ENCODE assay signal across 19 cellular contexts in the genomic region with DNA sequence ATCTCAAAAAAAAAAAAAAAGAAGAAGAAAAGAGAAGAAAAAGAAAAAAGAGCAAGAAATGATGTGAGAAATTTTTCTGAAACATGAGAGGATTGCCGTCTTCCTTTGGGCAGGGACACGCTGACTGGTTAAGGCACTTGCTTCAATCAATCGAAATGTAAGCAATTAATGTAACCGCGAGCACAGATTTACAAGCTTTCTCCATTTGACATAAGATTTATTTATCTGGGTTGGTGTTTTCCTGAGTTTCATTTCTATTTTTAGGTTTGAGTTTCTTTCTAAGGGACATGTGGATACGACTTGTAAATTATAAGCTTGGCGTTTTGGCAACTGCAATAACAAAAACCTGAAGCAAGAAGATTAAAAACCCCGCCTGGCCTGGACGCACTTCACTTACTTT.
"Had no signal": no experiment of that assay in that cellular context is flagged by ENCODE, and none has a peak within 500 bp of the region (broad histone marks: within the 10 kb centered on the region; RNA-seq: fewer than 3 reads in every experiment).

No MANE protein-coding gene starts in this region.

- H3K4me1 ChIP-seq: neural progenitor cell, pancreas, transverse colon had no signal

- H2AFZ ChIP-seq: neural progenitor cell had no signal

- H3K9me3 ChIP-seq: esophagus squamous epithelium, pancreas, transverse colon had no signal

- H3K27ac Mint-ChIP-seq: activated naive CD8-positive, alpha-beta T cell treated with anti-CD3 and anti-CD28 coated beads for 36 hours; activated T-cell treated with anti-CD3 and anti-CD28 coated beads, Interleukin-2, amount 50 U/mL, for 72 hours; dendritic cell treated with granulocyte-macrophage colony-stimulating factor and Interleukin-4, amounts not matched to agents 40 ng/mL and 50 ng/mL, for 4 days; neural progenitor cell; stimulated activated naive CD8-positive, alpha-beta T cell treated with anti-CD3 and anti-CD28 coated beads, Interleukin-15, Interleukin-2, amounts not matched to agents 100 ng/mL and 50 ng/mL, for 24 hours; T-helper 17 cell had no signal

- FAIRE-seq: endothelial cell of umbilical vein, pancreas had no signal

- H3K4me2 ChIP-seq: neural progenitor cell had no signal

- H3K27me3 Mint-ChIP-seq: activated naive CD8-positive, alpha-beta T cell treated with anti-CD3 and anti-CD28 coated beads for 36 hours; T-helper 17 cell had no signal

- H3K27me3 ChIP-seq: cardiac muscle cell, esophagus squamous epithelium, neural progenitor cell, pancreas, transverse colon had no signal

- ATAC-seq: activated T-cell treated with anti-CD3 and anti-CD28 coated beads, Interleukin-2, amount 50 U/mL, for 72 hours; left colon; pancreas; T-helper 17 cell had no signal

- H3K36me3 ChIP-seq: cardiac muscle cell, esophagus squamous epithelium, neural progenitor cell, pancreas, transverse colon, WERI-Rb-1 had no signal

- H3K9ac ChIP-seq: neural progenitor cell had no signal

- H3K4me3 ChIP-seq: cardiac muscle cell, esophagus squamous epithelium, lung, neural progenitor cell, pancreas, transverse colon had no signal

- H3K4me1 Mint-ChIP-seq: activated naive CD8-positive, alpha-beta T cell treated with anti-CD3 and anti-CD28 coated beads for 36 hours; neural progenitor cell had no signal

- H3K9me3 Mint-ChIP-seq: activated naive CD8-positive, alpha-beta T cell treated with anti-CD3 and anti-CD28 coated beads for 36 hours; activated T-cell treated with anti-CD3 and anti-CD28 coated beads, Interleukin-2, amount 50 U/mL, for 72 hours; dendritic cell treated with granulocyte-macrophage colony-stimulating factor and Interleukin-4, amounts not matched to agents 40 ng/mL and 50 ng/mL, for 4 days; neural progenitor cell; stimulated activated naive CD8-positive, alpha-beta T cell treated with anti-CD3 and anti-CD28 coated beads, Interleukin-15, Interleukin-2, amounts not matched to agents 100 ng/mL and 50 ng/mL, for 24 hours had no signal

- H3K36me3 Mint-ChIP-seq: activated naive CD8-positive, alpha-beta T cell treated with anti-CD3 and anti-CD28 coated beads for 36 hours had no signal

- H3K27ac ChIP-seq: cardiac muscle cell, esophagus squamous epithelium, neural progenitor cell, pancreas, transverse colon, WERI-Rb-1 had no signal

- H3K4me3 Mint-ChIP-seq: activated naive CD8-positive, alpha-beta T cell treated with anti-CD3 and anti-CD28 coated beads for 36 hours; activated T-cell treated with anti-CD3 and anti-CD28 coated beads, Interleukin-2, amount 50 U/mL, for 72 hours; dendritic cell treated with granulocyte-macrophage colony-stimulating factor and Interleukin-4, amounts not matched to agents 40 ng/mL and 50 ng/mL, for 4 days; neural progenitor cell; stimulated activated naive CD8-positive, alpha-beta T cell treated with anti-CD3 and anti-CD28 coated beads, Interleukin-15, Interleukin-2, amounts not matched to agents 100 ng/mL and 50 ng/mL, for 24 hours; T-helper 17 cell had no signal

- DNase-seq: activated CD4-positive, alpha-beta T cell treated with anti-CD3 and anti-CD28 coated beads for 1 hour; activated CD4-positive, alpha-beta T cell treated with anti-CD3 and anti-CD28 coated beads, Interleukin-2, amount 50 U/mL, for 4 hours; activated gamma-delta T cell; activated naive CD8-positive, alpha-beta T cell treated with anti-CD3 and anti-CD28 coated beads for 36 hours; activated T-cell treated with anti-CD3 and anti-CD28 coated beads, Interleukin-2, amount 50 U/mL, for 72 hours; amygdala; effector CD8-positive, alpha-beta T cell; esophagus squamous epithelium; left colon; pancreas; T-helper 17 cell; transverse colon; WERI-Rb-1 had no signal
